In genomic region chr3:171614318-171614967, GRCh38 we compare ENCODE assay signal across 9 cellular contexts.
DNase-seq lines count a peak whose midpoint lies in the region; ATAC-seq and TF ChIP-seq lines count a peak whose summit lies in the region.
"Had no signal": no experiment of that assay in that cellular context is flagged by ENCODE, and none has a peak within 500 bp of the region (broad histone marks: within the 10 kb centered on the region; RNA-seq: fewer than 3 reads in every experiment).

No MANE protein-coding gene starts in this region.

- H3K27me3 ChIP-seq in PC-3 (ENCODE audit: low read length) (no peaks in the 10 kb centered on the region), smooth muscle cell (ENCODE audit: low read depth) (no peaks in the 10 kb centered on the region), Peyer's patch (no peaks in the 10 kb centered on the region)

- H3K9ac ChIP-seq in PC-3 (ENCODE audit: low read length) (no peak overlapping the region), smooth muscle cell (ENCODE audit: low read depth) (no peak overlapping the region)

- no peak for ATAC-seq in activated CD8-positive, alpha-beta T cell treated with anti-CD3 and anti-CD28 coated beads for 36 hours
- no peak for ATAC-seq in activated CD8-positive, alpha-beta T cell treated with anti-CD3 and anti-CD28 coated beads, Interleukin-2, amount 10 ng/mL, durations not matched to agents 7 days and 5 days
- no peak for ATAC-seq in PC-3

- no peak overlapping the region for H3K27ac ChIP-seq in PC-3 (ENCODE audit: low read length)
- peak overlapping the region; percentile 34 for H3K27ac ChIP-seq in smooth muscle cell (ENCODE audit: low read depth)
- H3K27ac ChIP-seq in Peyer's patch, result no peak overlapping the region

- 27% methylated on average over 12 of the region's 12 CpGs for WGBS in smooth muscle cell (ENCODE audit: low lambda C conversion rate)

- no peaks in the 10 kb centered on the region for H3K9me3 Mint-ChIP-seq in activated CD8-positive, alpha-beta T cell treated with anti-CD3 and anti-CD28 coated beads for 36 hours
- no peaks in the 10 kb centered on the region for H3K9me3 Mint-ChIP-seq in activated CD8-positive, alpha-beta T cell treated with anti-CD3 and anti-CD28 coated beads, Interleukin-2, amount 10 ng/mL, durations not matched to agents 7 days and 5 days (ENCODE audit: insufficient read depth)

- no peaks in the 10 kb centered on the region for H3K4me1 ChIP-seq in PC-3 (ENCODE audit: insufficient read depth, low read length)
- peaks cover 4% of the 10 kb centered on the region for H3K4me1 ChIP-seq in smooth muscle cell (ENCODE audit: low read depth)
- no peaks in the 10 kb centered on the region for H3K4me1 ChIP-seq in Peyer's patch
- H3K4me1 ChIP-seq: Caco-2 had no signal

- intact Hi-C loops in activated CD8-positive, alpha-beta T cell treated with anti-CD3 and anti-CD28 coated beads for 36 hours (cut with micrococcal nuclease), result no loop called here
- intact Hi-C loops in PC-3 (cut with micrococcal nuclease) (no loop called here), head of caudate nucleus (cut with DNase I) (no loop called here)

- H4K20me1 ChIP-seq in PC-3 (ENCODE audit: low read length) (no peaks in the 10 kb centered on the region), smooth muscle cell (ENCODE audit: low read depth) (no peaks in the 10 kb centered on the region)

- no peaks in the 10 kb centered on the region for H3K36me3 Mint-ChIP-seq in activated CD8-positive, alpha-beta T cell treated with anti-CD3 and anti-CD28 coated beads for 36 hours (ENCODE audit: low read depth)
- no peaks in the 10 kb centered on the region for H3K36me3 Mint-ChIP-seq in activated CD8-positive, alpha-beta T cell treated with anti-CD3 and anti-CD28 coated beads, Interleukin-2, amount 10 ng/mL, durations not matched to agents 7 days and 5 days (ENCODE audit: low read depth)

- TF ChIP-seq CTCF in activated CD8-positive, alpha-beta T cell treated with anti-CD3 and anti-CD28 coated beads for 36 hours (IDR thresholded peaks at IDR 0.05), result peak; percentile 39
- TF ChIP-seq CTCF in PC-3 (conservative IDR thresholded peaks at IDR 0.05; ENCODE audit: low read depth, low read length), result peak; percentile 51
- TF ChIP-seq CTCF in smooth muscle cell (IDR thresholded peaks at IDR 0.05; ENCODE audit: borderline replicate concordance, insufficient read depth, poor library complexity, severe bottlenecking), result peak; percentile 65
- TF ChIP-seq CTCF in Peyer's patch (IDR thresholded peaks at IDR 0.05), result peak in 1 of 6 experiments; percentile 4

- TF ChIP-seq POLR2A in Peyer's patch (IDR thresholded peaks at IDR 0.05), result no peak

- peaks cover 5% of the 10 kb centered on the region for H3K27me3 Mint-ChIP-seq in activated CD8-positive, alpha-beta T cell treated with anti-CD3 and anti-CD28 coated beads for 36 hours
- H3K27me3 Mint-ChIP-seq in activated CD8-positive, alpha-beta T cell treated with anti-CD3 and anti-CD28 coated beads, Interleukin-2, amount 10 ng/mL, durations not matched to agents 7 days and 5 days (ENCODE audit: low read depth), result peaks cover 16% of the 10 kb centered on the region

- H3K4me2 ChIP-seq in PC-3 (ENCODE audit: low read length) (no peak overlapping the region), smooth muscle cell (peak overlapping the region; percentile 30)

- H3K79me2 ChIP-seq in PC-3 (ENCODE audit: low read length), result no peaks in the 10 kb centered on the region
- H3K79me2 ChIP-seq in smooth muscle cell (ENCODE audit: low read depth), result no peaks in the 10 kb centered on the region

- no peak overlapping the region for H3K27ac Mint-ChIP-seq in activated CD8-positive, alpha-beta T cell treated with anti-CD3 and anti-CD28 coated beads for 36 hours
- H3K27ac Mint-ChIP-seq in activated CD8-positive, alpha-beta T cell treated with anti-CD3 and anti-CD28 coated beads, Interleukin-2, amount 10 ng/mL, durations not matched to agents 7 days and 5 days, result no peak overlapping the region

- H3K36me3 ChIP-seq in PC-3 (ENCODE audit: low read depth, low read length) (no peaks in the 10 kb centered on the region), smooth muscle cell (ENCODE audit: low read depth) (no peaks in the 10 kb centered on the region), Peyer's patch (peaks cover 0 to 65% (median 0%) of the 10 kb centered on the region in 3 donors)

- H3K4me3 ChIP-seq in PC-3 (ENCODE audit: low read length), result no peak overlapping the region
- no peak overlapping the region for H3K4me3 ChIP-seq in smooth muscle cell
- no peak overlapping the region for H3K4me3 ChIP-seq in Peyer's patch

- H3K9me3 ChIP-seq in PC-3 (ENCODE audit: low read length) (no peaks in the 10 kb centered on the region), smooth muscle cell (replicated peaks; ENCODE audit: low read depth) (no peaks in the 10 kb centered on the region), Peyer's patch (no peaks in the 10 kb centered on the region)
- H3K9me3 ChIP-seq: Caco-2 had no signal

- peak; percentile 14 for DNase-seq in activated CD8-positive, alpha-beta T cell treated with anti-CD3 and anti-CD28 coated beads for 36 hours
- no peak for DNase-seq in activated CD8-positive, alpha-beta T cell treated with anti-CD3 and anti-CD28 coated beads, Interleukin-2, amount 10 ng/mL, durations not matched to agents 7 days and 5 days
- DNase-seq in PC-3 (no peak), head of caudate nucleus (peak in 30 of 42 donors; percentile 9 to 72 (median 48)), smooth muscle cell (lab: John Stamatoyannopoulos, UW; ENCODE audit: unreplicated experiment) (no peak), Peyer's patch (no peak), NCI-H187 (lab: John Stamatoyannopoulos, UW) (no peak)
- no peak for DNase-seq in activated CD8-positive, alpha-beta memory T cell treated with anti-CD3 and anti-CD28 coated beads, Interleukin-2, amount 50 U/mL, for 48 hours

- POLR2A ChIA-PET in activated CD8-positive, alpha-beta T cell treated with anti-CD3 and anti-CD28 coated beads for 36 hours (lab: Charles Lee), result no interaction called here
- POLR2A ChIA-PET in activated CD8-positive, alpha-beta T cell treated with anti-CD3 and anti-CD28 coated beads, Interleukin-2, amount 10 ng/mL, durations not matched to agents 7 days and 5 days (lab: Charles Lee), result no interaction called here
- POLR2A ChIA-PET in PC-3 (lab: Charles Lee; ENCODE audit: unreplicated experiment), result no interaction called here

- BruUV-seq in PC-3 (replicated peaks; lab: Mats Ljungman, UMichigan), result no TSS peak

- no peaks in the 10 kb centered on the region for H3K9me2 ChIP-seq in PC-3 (replicated peaks; ENCODE audit: low read length)

- no peak overlapping the region for H3K4me3 Mint-ChIP-seq in activated CD8-positive, alpha-beta T cell treated with anti-CD3 and anti-CD28 coated beads for 36 hours
- no peak overlapping the region for H3K4me3 Mint-ChIP-seq in activated CD8-positive, alpha-beta T cell treated with anti-CD3 and anti-CD28 coated beads, Interleukin-2, amount 10 ng/mL, durations not matched to agents 7 days and 5 days

- H2AFZ ChIP-seq in PC-3 (ENCODE audit: low read length) (no peak overlapping the region), smooth muscle cell (ENCODE audit: low read depth) (no peak overlapping the region)

- CTCF ChIA-PET in activated CD8-positive, alpha-beta T cell treated with anti-CD3 and anti-CD28 coated beads for 36 hours (lab: Charles Lee), result interaction anchor here (0.7 to 4.6 kb wide), 12 partner anchors 9 to 718 kb away, joined by 3 to 23 read pairs (median 3); no protein-coding TSS in a partner anchor
- CTCF ChIA-PET in activated CD8-positive, alpha-beta T cell treated with anti-CD3 and anti-CD28 coated beads, Interleukin-2, amount 10 ng/mL, durations not matched to agents 7 days and 5 days (lab: Charles Lee), result interaction anchor here (0.6 to 1.3 kb wide), 7 partner anchors 10 to 227 kb away, joined by 3 to 14 read pairs (median 4); no protein-coding TSS in a partner anchor
- CTCF ChIA-PET in PC-3 (lab: Charles Lee), result interaction anchor here (0.6 to 0.7 kb wide), 2 partner anchors 158 to 334 kb away, joined by 3 to 5 read pairs; no protein-coding TSS in a partner anchor

- H3F3A ChIP-seq in PC-3 (ENCODE audit: low read length, unreplicated experiment), result no peaks in the 10 kb centered on the region
- H3F3A ChIP-seq in smooth muscle cell (ENCODE audit: low read depth), result no peaks in the 10 kb centered on the region

- H3K4me1 Mint-ChIP-seq in activated CD8-positive, alpha-beta T cell treated with anti-CD3 and anti-CD28 coated beads for 36 hours (ENCODE audit: low read depth), result no peaks in the 10 kb centered on the region
- H3K4me1 Mint-ChIP-seq in activated CD8-positive, alpha-beta T cell treated with anti-CD3 and anti-CD28 coated beads, Interleukin-2, amount 10 ng/mL, durations not matched to agents 7 days and 5 days (ENCODE audit: low read depth), result no peaks in the 10 kb centered on the region

Comparison
In these comparisons a context has a peak if more than half of its experiments do, and no peak if none do; other contexts are left out.
1. DNase-seq: peak in activated CD8-positive, alpha-beta T cell treated with anti-CD3 and anti-CD28 coated beads for 36 hours (single experiment) and head of caudate nucleus (30 of 42); none in activated CD8-positive, alpha-beta T cell treated with anti-CD3 and anti-CD28 coated beads, Interleukin-2, amount 10 ng/mL, durations not matched to agents 7 days and 5 days (single experiment), PC-3 (single experiment), smooth muscle cell (single experiment), Peyer's patch (0 of 3), activated CD8-positive, alpha-beta memory T cell treated with anti-CD3 and anti-CD28 coated beads, Interleukin-2, amount 50 U/mL, for 48 hours (single experiment) and NCI-H187 (0 of 2).